22 cellular contexts compared by ENCODE assay signal in the genomic region with DNA sequence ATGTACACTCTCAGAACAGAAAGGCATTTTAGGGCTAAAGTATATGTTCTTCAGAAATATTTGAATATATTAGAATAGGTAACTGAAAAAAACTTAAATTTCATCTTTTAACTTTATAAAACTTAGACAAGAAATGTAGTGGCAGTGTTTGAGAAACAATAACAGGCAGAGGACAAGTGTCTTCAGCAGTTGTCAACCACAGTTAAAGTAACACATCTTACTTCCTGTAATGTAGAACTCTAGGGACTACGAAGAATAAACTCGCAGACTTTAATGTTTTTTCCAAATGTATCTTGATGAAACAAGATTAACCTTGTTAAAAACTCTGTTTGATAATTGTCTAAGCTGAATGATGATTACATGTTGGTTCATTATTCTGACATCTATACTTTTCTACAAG. TPM values are rescaled to one million over a fixed set of nuclear protein-coding genes. Genes with fewer than 3 reads are reported as not detected.
DNase-seq lines count a peak whose midpoint lies in the region; ATAC-seq, FAIRE-seq and TF ChIP-seq lines count a peak whose summit lies in the region.
"Had no signal": no experiment of that assay in that cellular context is flagged by ENCODE, and none has a peak within 500 bp of the region (broad histone marks: within the 10 kb centered on the region; RNA-seq: fewer than 3 reads in every experiment).

No MANE protein-coding gene starts in this region.

- H3K9me3 Mint-ChIP-seq in effector memory CD8-positive, alpha-beta T cell: no peaks in the 10 kb centered on the region
- H3K9me3 Mint-ChIP-seq: CD8-positive, alpha-beta T cell had no signal

- DNase-seq in GM13977 (ENCODE audit: low spot score) (peak; percentile 11), kidney (no peak), pancreas (no peak), GF-D8 (lab: John Stamatoyannopoulos, UW) (no peak), breast epithelium (ENCODE audit: low spot score in 2 of 2) (no peak), SW480 (ENCODE audit: low spot score) (no peak)
- no peak for DNase-seq in effector memory CD8-positive, alpha-beta T cell
- DNase-seq: Caco-2; CD4-positive, CD25-positive, alpha-beta regulatory T cell; CD8-positive, alpha-beta T cell; DMS153; DND-41; H9 had no signal

- no peak overlapping the region for H3K9ac ChIP-seq in kidney (ENCODE audit: low read length in 2 of 2)
- H3K9ac ChIP-seq: BLaER1 had no signal

- H3K9me3 ChIP-seq in kidney (ENCODE audit: control insufficient read depth in 1 of 2, low read length in 2 of 2) (no peaks in the 10 kb centered on the region), pancreas (no peaks in the 10 kb centered on the region), breast epithelium (no peaks in the 10 kb centered on the region)

- no peak overlapping the region for H3K4me3 Mint-ChIP-seq in effector memory CD8-positive, alpha-beta T cell
- H3K4me3 Mint-ChIP-seq: B cell; CD4-positive, CD25-positive, alpha-beta regulatory T cell; CD8-positive, alpha-beta T cell; GM23338; H9 had no signal

- no peak for TF ChIP-seq POLR2A in breast epithelium (IDR thresholded peaks at IDR 0.05)

- WGBS in pancreas, 2 donors: 88 to 95% methylated on average over 2 of the region's 2 CpGs

- H3K27me3 Mint-ChIP-seq in effector memory CD8-positive, alpha-beta T cell: peaks cover 0 to 7% of the 10 kb centered on the region in 2 donors
- H3K27me3 Mint-ChIP-seq: B cell had no signal

- peak; percentile 40 for ATAC-seq in effector memory CD8-positive, alpha-beta T cell (replicated peaks)
- ATAC-seq in pancreas: no peak
- ATAC-seq in HG02938 (IDR thresholded peaks at IDR 0.05; ENCODE audit: unreplicated experiment): no peak
- ATAC-seq: CD8-positive, alpha-beta T cell; GM23338; HCT116 had no signal

- H3K27ac Mint-ChIP-seq in effector memory CD8-positive, alpha-beta T cell: no peak overlapping the region
- H3K27ac Mint-ChIP-seq: B cell; CD4-positive, CD25-positive, alpha-beta regulatory T cell; CD8-positive, alpha-beta T cell; GM23338; H9 had no signal

- intact Hi-C loops in kidney (cut with DNase I): no loop called here
- intact Hi-C loops in pancreas (cut with DNase I): no loop called here
- intact Hi-C loops in breast epithelium (cut with DNase I; ENCODE audit: low total_unique reads): no loop called here

- H3K27me3 ChIP-seq in pancreas (no peaks in the 10 kb centered on the region), breast epithelium (no peaks in the 10 kb centered on the region)
- H3K27me3 ChIP-seq: BLaER1 had no signal

- FAIRE-seq in kidney (lab: Jason Lieb, UNC) (peak; percentile 60), pancreas (lab: Jason Lieb, UNC) (peak; percentile 23)
- FAIRE-seq: G401.6, GM12891, GM19239 had no signal

- no peaks in the 10 kb centered on the region for H3K36me3 ChIP-seq in kidney (ENCODE audit: control insufficient read depth in 1 of 2, insufficient read depth in 2 of 2, low read length in 2 of 2)
- no peaks in the 10 kb centered on the region for H3K36me3 ChIP-seq in pancreas
- no peaks in the 10 kb centered on the region for H3K36me3 ChIP-seq in breast epithelium
- H3K36me3 ChIP-seq: BLaER1 had no signal

- no peak overlapping the region for H3K4me3 ChIP-seq in kidney (ENCODE audit: low read length in 2 of 2)
- no peak overlapping the region for H3K4me3 ChIP-seq in pancreas
- no peak overlapping the region for H3K4me3 ChIP-seq in breast epithelium
- H3K4me3 ChIP-seq: BLaER1, GM23338 had no signal

- H3K36me3 Mint-ChIP-seq in effector memory CD8-positive, alpha-beta T cell (ENCODE audit: insufficient read depth): no peaks in the 10 kb centered on the region

- peaks cover 0 to 9% of the 10 kb centered on the region in 2 donors for H3K4me1 Mint-ChIP-seq in effector memory CD8-positive, alpha-beta T cell (ENCODE audit: low read depth in 2 of 2)
- H3K4me1 Mint-ChIP-seq: CD4-positive, CD25-positive, alpha-beta regulatory T cell had no signal

- in situ Hi-C loops in GM13977 (cut with MboI; ENCODE audit: low pct_unique_long_range_greater_than_20kb, low sequenced_read_pairs, unreplicated experiment): loop anchor here (25.0 kb wide), 1 partner anchor 536 kb away; no protein-coding TSS in a partner anchor

- no peak for TF ChIP-seq CTCF in GM13977 (IDR thresholded peaks at IDR 0.05; ENCODE audit: extremely low read depth, insufficient read depth, missing control alignments)
- no peak for TF ChIP-seq CTCF in kidney (IDR thresholded peaks at IDR 0.05; ENCODE audit: borderline replicate concordance, extremely low read depth, insufficient read depth)
- no peak for TF ChIP-seq CTCF in pancreas (IDR thresholded peaks at IDR 0.05)
- TF ChIP-seq CTCF in breast epithelium (IDR thresholded peaks at IDR 0.05): no peak

- H3K4me1 ChIP-seq in kidney (ENCODE audit: control insufficient read depth in 1 of 2, insufficient read depth in 1 of 2, low read depth in 1 of 2, low read length in 2 of 2) (no peaks in the 10 kb centered on the region), pancreas (no peaks in the 10 kb centered on the region), breast epithelium (no peaks in the 10 kb centered on the region)
- H3K4me1 ChIP-seq: BLaER1, Caco-2 had no signal

- H3K27ac ChIP-seq in kidney (ENCODE audit: low read depth in 2 of 2, low read length in 2 of 2): no peak overlapping the region
- no peak overlapping the region for H3K27ac ChIP-seq in pancreas
- no peak overlapping the region for H3K27ac ChIP-seq in breast epithelium
- H3K27ac ChIP-seq: BLaER1, C4-2B had no signal

RNA-seq across cellular contexts. Expression of a gene that starts 50.7 kb away (rescaled TPM):
- total RNA-seq in kidney: 10.5 TPM
- 7.9 TPM for polyA plus RNA-seq in kidney (ENCODE audit: insufficient read depth, low read depth, low replicate concordance)
- 1 to 10 TPM; 2.4 to 5.9 (median 3.7) TPM for total RNA-seq in pancreas
- 1 to 10 TPM; 2.8 to 6.6 TPM for polyA plus RNA-seq in pancreas
- total RNA-seq in breast epithelium: 10 to 100 TPM in 2 of 3 donors, 1 to 10 TPM in 1; 9.8 to 14.4 (median 11.5) TPM
